9 cellular contexts compared by ENCODE assay signal in genomic region chr17:5516060-5516792, GRCh38. TPM values are rescaled to one million over a fixed set of nuclear protein-coding genes. Genes with fewer than 3 reads are reported as not detected.
DNase-seq lines count a peak whose midpoint lies in the region; ATAC-seq and TF ChIP-seq lines count a peak whose summit lies in the region.
"Had no signal": no experiment of that assay in that cellular context is flagged by ENCODE, and none has a peak within 500 bp of the region (broad histone marks: within the 10 kb centered on the region; RNA-seq: fewer than 3 reads in every experiment).

No MANE protein-coding gene starts in this region.

- H3K4me1 Mint-ChIP-seq in activated CD4-positive, alpha-beta T cell treated with anti-CD3 and anti-CD28 coated beads, Interleukin-2, amount 10 ng/mL, durations not matched to agents 7 days and 5 days, result peaks cover 32% of the 10 kb centered on the region
- H3K4me1 Mint-ChIP-seq in glutamatergic neuron (ENCODE audit: low read depth, unreplicated experiment), result no peaks in the 10 kb centered on the region
- peaks cover 24% of the 10 kb centered on the region for H3K4me1 Mint-ChIP-seq in activated naive CD4-positive, alpha-beta T cell treated with anti-CD3 and anti-CD28 coated beads for 36 hours (ENCODE audit: low read depth)

- DNase-seq in AG04449 (ENCODE audit: low read depth, low spot score) (peak; percentile 97), HS-5 (ENCODE audit: low read depth) (peak; percentile 99), astrocyte of the hippocampus (ENCODE audit: low read depth, low spot score) (peak; percentile 94), lung microvascular endothelial cell (ENCODE audit: low read depth in 2 of 2) (peak; percentile 10 to 84), glutamatergic neuron (no peak)
- DNase-seq in activated CD4-positive, alpha-beta T cell treated with anti-CD3 and anti-CD28 coated beads, Interleukin-2, amount 10 ng/mL, durations not matched to agents 7 days and 5 days, result no peak
- no peak for DNase-seq in activated naive CD4-positive, alpha-beta T cell treated with anti-CD3 and anti-CD28 coated beads for 36 hours
- DNase-seq: COR-L47 had no signal

- intact Hi-C loops in activated naive CD4-positive, alpha-beta T cell treated with anti-CD3 and anti-CD28 coated beads for 36 hours (cut with micrococcal nuclease), result no loop called here

- POLR2A ChIA-PET in AG04449 (lab: Yijun Ruan, JAX), result interaction anchor here (0.9 to 1.3 kb wide), 4 partner anchors 10 to 69 kb away, joined by 3 to 13 read pairs (median 6); a partner anchor contains a TSS
- POLR2A ChIA-PET in activated CD4-positive, alpha-beta T cell treated with anti-CD3 and anti-CD28 coated beads, Interleukin-2, amount 10 ng/mL, durations not matched to agents 7 days and 5 days (lab: Charles Lee), result no interaction called here

- CTCF ChIA-PET in AG04449 (lab: Yijun Ruan, JAX), result interaction anchor here (1.1 to 1.3 kb wide), 2 partner anchors 10 to 77 kb away, joined by 3 read pairs; partner anchors contain the start of gene C1QBP
- CTCF ChIA-PET in activated CD4-positive, alpha-beta T cell treated with anti-CD3 and anti-CD28 coated beads, Interleukin-2, amount 10 ng/mL, durations not matched to agents 7 days and 5 days (lab: Charles Lee), result interaction anchor here (1.4 kb wide), 1 partner anchor 11 kb away, joined by 3 read pairs; no protein-coding TSS in a partner anchor
- CTCF ChIA-PET in activated naive CD4-positive, alpha-beta T cell treated with anti-CD3 and anti-CD28 coated beads for 36 hours (lab: Charles Lee), result interaction anchor here (1.1 kb wide), 2 partner anchors 11 to 13 kb away, joined by 3 read pairs; no protein-coding TSS in a partner anchor

- no peak overlapping the region for H3K4me3 ChIP-seq in AG04449 (ENCODE audit: low read depth, low read length)

- H3K9me3 Mint-ChIP-seq in activated CD4-positive, alpha-beta T cell treated with anti-CD3 and anti-CD28 coated beads, Interleukin-2, amount 10 ng/mL, durations not matched to agents 7 days and 5 days, result no peaks in the 10 kb centered on the region
- H3K9me3 Mint-ChIP-seq in glutamatergic neuron (ENCODE audit: unreplicated experiment), result peaks cover 5% of the 10 kb centered on the region
- no peaks in the 10 kb centered on the region for H3K9me3 Mint-ChIP-seq in activated naive CD4-positive, alpha-beta T cell treated with anti-CD3 and anti-CD28 coated beads for 36 hours

- H3K4me3 Mint-ChIP-seq in activated CD4-positive, alpha-beta T cell treated with anti-CD3 and anti-CD28 coated beads, Interleukin-2, amount 10 ng/mL, durations not matched to agents 7 days and 5 days, result no peak overlapping the region
- H3K4me3 Mint-ChIP-seq in glutamatergic neuron (ENCODE audit: unreplicated experiment), result no peak overlapping the region
- no peak overlapping the region for H3K4me3 Mint-ChIP-seq in activated naive CD4-positive, alpha-beta T cell treated with anti-CD3 and anti-CD28 coated beads for 36 hours

- no peak overlapping the region for H3K27ac Mint-ChIP-seq in activated CD4-positive, alpha-beta T cell treated with anti-CD3 and anti-CD28 coated beads, Interleukin-2, amount 10 ng/mL, durations not matched to agents 7 days and 5 days
- H3K27ac Mint-ChIP-seq in glutamatergic neuron (ENCODE audit: unreplicated experiment), result no peak overlapping the region
- H3K27ac Mint-ChIP-seq in activated naive CD4-positive, alpha-beta T cell treated with anti-CD3 and anti-CD28 coated beads for 36 hours, result no peak overlapping the region

- no peak for TF ChIP-seq CTCF in AG04449 (IDR thresholded peaks at IDR 0.05; ENCODE audit: insufficient read depth, low read length, missing control alignments)
- no peak for TF ChIP-seq CTCF in glutamatergic neuron (IDR thresholded peaks at IDR 0.05; ENCODE audit: partially characterized antibody, unreplicated experiment)

- H3K27me3 Mint-ChIP-seq in activated CD4-positive, alpha-beta T cell treated with anti-CD3 and anti-CD28 coated beads, Interleukin-2, amount 10 ng/mL, durations not matched to agents 7 days and 5 days, result no peaks in the 10 kb centered on the region
- no peaks in the 10 kb centered on the region for H3K27me3 Mint-ChIP-seq in glutamatergic neuron (ENCODE audit: unreplicated experiment)
- H3K27me3 Mint-ChIP-seq in activated naive CD4-positive, alpha-beta T cell treated with anti-CD3 and anti-CD28 coated beads for 36 hours (ENCODE audit: low read depth), result no peaks in the 10 kb centered on the region

- H3K36me3 Mint-ChIP-seq in activated CD4-positive, alpha-beta T cell treated with anti-CD3 and anti-CD28 coated beads, Interleukin-2, amount 10 ng/mL, durations not matched to agents 7 days and 5 days (ENCODE audit: low read depth), result peaks cover 72% of the 10 kb centered on the region
- no peaks in the 10 kb centered on the region for H3K36me3 Mint-ChIP-seq in glutamatergic neuron (ENCODE audit: unreplicated experiment)
- peaks cover 36% of the 10 kb centered on the region for H3K36me3 Mint-ChIP-seq in activated naive CD4-positive, alpha-beta T cell treated with anti-CD3 and anti-CD28 coated beads for 36 hours (ENCODE audit: low read depth)

- no peak for ATAC-seq in HG03460 (IDR thresholded peaks at IDR 0.05; ENCODE audit: unreplicated experiment)

RNA-seq across cellular contexts. Expression of gene MIS12, which starts 29.9 kb away (rescaled TPM):
- total RNA-seq in lung microvascular endothelial cell, result 9.6 and 14.3 TPM in 2 replicates
- 10 to 100 TPM; 33.1 to 39.8 TPM for total RNA-seq in activated CD4-positive, alpha-beta T cell treated with anti-CD3 and anti-CD28 coated beads, Interleukin-2, amount 10 ng/mL, durations not matched to agents 7 days and 5 days
- total RNA-seq in glutamatergic neuron (ENCODE audit: unreplicated experiment), result 23.2 TPM
- 10 to 100 TPM; 37.2 to 37.6 TPM for total RNA-seq in activated naive CD4-positive, alpha-beta T cell treated with anti-CD3 and anti-CD28 coated beads for 36 hours

RNA-seq across cellular contexts. Expression of gene DERL2, which starts 30.2 kb away (rescaled TPM):
- 13.1 and 20.2 TPM in 2 replicates for total RNA-seq in lung microvascular endothelial cell
- 10 to 100 TPM; 70.3 to 85.1 TPM for total RNA-seq in activated CD4-positive, alpha-beta T cell treated with anti-CD3 and anti-CD28 coated beads, Interleukin-2, amount 10 ng/mL, durations not matched to agents 7 days and 5 days
- 56.1 TPM for total RNA-seq in glutamatergic neuron (ENCODE audit: unreplicated experiment)
- total RNA-seq in activated naive CD4-positive, alpha-beta T cell treated with anti-CD3 and anti-CD28 coated beads for 36 hours, result 10 to 100 TPM; 40.7 to 46.4 TPM

RNA-seq across cellular contexts. Expression of gene DHX33, which starts 47.4 kb away (rescaled TPM):
- total RNA-seq in lung microvascular endothelial cell (7.4 and 9.7 TPM in 2 replicates), glutamatergic neuron (ENCODE audit: unreplicated experiment) (23.9 TPM)
- total RNA-seq in activated CD4-positive, alpha-beta T cell treated with anti-CD3 and anti-CD28 coated beads, Interleukin-2, amount 10 ng/mL, durations not matched to agents 7 days and 5 days, result 10 to 100 TPM; 14.3 to 18.5 TPM
- total RNA-seq in activated naive CD4-positive, alpha-beta T cell treated with anti-CD3 and anti-CD28 coated beads for 36 hours, result 10 to 100 TPM; 15.9 to 17.1 TPM

Comparison
In these comparisons a context has a peak if more than half of its experiments do, and no peak if none do; other contexts are left out.
1. DNase-seq: peak in AG04449 (single experiment), HS-5 (single experiment), astrocyte of the hippocampus (single experiment) and lung microvascular endothelial cell (2 of 2); none in activated CD4-positive, alpha-beta T cell treated with anti-CD3 and anti-CD28 coated beads, Interleukin-2, amount 10 ng/mL, durations not matched to agents 7 days and 5 days (single experiment), glutamatergic neuron (single experiment) and activated naive CD4-positive, alpha-beta T cell treated with anti-CD3 and anti-CD28 coated beads for 36 hours (single experiment).